1 cellular context compared by ENCODE assay signal in genomic region chr9:109797006-109797405, GRCh38.
TF ChIP-seq lines count a peak whose summit lies in the region.

No MANE protein-coding gene starts in this region.

TF ChIP-seq in IMR-90, 13 proteins besides CTCF, POLR2A, EP300 and RAD21 (continued from another document):
- no peak for TF ChIP-seq CHD1 (IDR thresholded peaks at IDR 0.05; ENCODE audit: low read depth, low read length)
- TF ChIP-seq SMC3 (IDR thresholded peaks at IDR 0.05; ENCODE audit: low read depth, low read length) = no peak
- TF ChIP-seq, protein P1, sequence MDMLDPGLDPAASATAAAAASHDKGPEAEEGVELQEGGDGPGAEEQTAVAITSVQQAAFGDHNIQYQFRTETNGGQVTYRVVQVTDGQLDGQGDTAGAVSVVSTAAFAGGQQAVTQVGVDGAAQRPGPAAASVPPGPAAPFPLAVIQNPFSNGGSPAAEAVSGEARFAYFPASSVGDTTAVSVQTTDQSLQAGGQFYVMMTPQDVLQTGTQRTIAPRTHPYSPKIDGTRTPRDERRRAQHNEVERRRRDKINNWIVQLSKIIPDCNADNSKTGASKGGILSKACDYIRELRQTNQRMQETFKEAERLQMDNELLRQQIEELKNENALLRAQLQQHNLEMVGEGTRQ (IDR thresholded peaks at IDR 0.05; ENCODE audit: low read depth, low read length) = no peak
- no peak for TF ChIP-seq MAFK (IDR thresholded peaks at IDR 0.05; ENCODE audit: low read depth, low read length)
- no peak for TF ChIP-seq NFE2L2 (IDR thresholded peaks at IDR 0.05; ENCODE audit: low read depth, low read length)
- TF ChIP-seq RCOR1 (IDR thresholded peaks at IDR 0.05; ENCODE audit: insufficient replicate concordance, low read length) = no peak
- TF ChIP-seq ELK1 (IDR thresholded peaks at IDR 0.05; ENCODE audit: borderline replicate concordance, low read depth, low read length) = no peak
- TF ChIP-seq MXI1 (IDR thresholded peaks at IDR 0.05; ENCODE audit: borderline replicate concordance, low read depth, low read length) = no peak
- no peak for TF ChIP-seq BHLHE40 (IDR thresholded peaks at IDR 0.05; ENCODE audit: low read depth, low read length)
- no peak for TF ChIP-seq FOS (IDR thresholded peaks at IDR 0.05; ENCODE audit: low read depth, low read length)
TF ChIP-seq in IMR-90: peak in this region for 0.
